Comparison of ENCODE assay signal across 31 cellular contexts in genomic region chr6:99780556-99780885, GRCh38.
"Had no signal": no experiment of that assay in that cellular context is flagged by ENCODE, and none has a peak within 500 bp of the region (broad histone marks: within the 10 kb centered on the region; RNA-seq: fewer than 3 reads in every experiment).

No MANE protein-coding gene starts in this region.

- H3K4me1 Mint-ChIP-seq: activated CD4-positive, alpha-beta memory T cell treated with anti-CD3 and anti-CD28 coated beads, Interleukin-2, amount 10 ng/mL, durations not matched to agents 7 days and 5 days; activated CD4-positive, alpha-beta T cell treated with anti-CD3 and anti-CD28 coated beads, Interleukin-2, amount 10 ng/mL, durations not matched to agents 7 days and 5 days; activated naive CD8-positive, alpha-beta T cell treated with anti-CD3 and anti-CD28 coated beads, Interleukin-2, amount 50 U/mL, for 24 hours; activated T-helper 17 cell treated with anti-CD3 and anti-CD28 coated beads, Interleukin-2, amount 50 U/mL, for 72 hours; WTC11 had no signal

- H3K27me3 ChIP-seq: body of pancreas, cardiac muscle cell, gastrocnemius medialis had no signal

- H3K4me3 ChIP-seq: adrenal gland, body of pancreas, cardiac muscle cell, esophagus muscularis mucosa, gastrocnemius medialis, heart right ventricle had no signal

- H3K4me1 ChIP-seq: adrenal gland, body of pancreas, esophagus muscularis mucosa, foreskin keratinocyte, gastrocnemius medialis, heart right ventricle had no signal

- ATAC-seq: activated naive CD8-positive, alpha-beta T cell treated with anti-CD3 and anti-CD28 coated beads, Interleukin-2, amount 50 U/mL, for 24 hours; activated T-cell treated with anti-CD3 and anti-CD28 coated beads, Interleukin-2, amount 50 U/mL, for 4 hours; activated T-helper 17 cell treated with anti-CD3 and anti-CD28 coated beads, Interleukin-2, amount 50 U/mL, for 72 hours; body of pancreas; effector memory CD8-positive, alpha-beta T cell; foreskin keratinocyte; gastrocnemius medialis; heart right ventricle; WTC11 had no signal

- H3K4me3 Mint-ChIP-seq: activated CD4-positive, alpha-beta memory T cell treated with anti-CD3 and anti-CD28 coated beads, Interleukin-2, amount 10 ng/mL, durations not matched to agents 7 days and 5 days; activated CD4-positive, alpha-beta T cell treated with anti-CD3 and anti-CD28 coated beads, Interleukin-2, amount 10 ng/mL, durations not matched to agents 7 days and 5 days; activated naive CD8-positive, alpha-beta T cell; activated naive CD8-positive, alpha-beta T cell treated with anti-CD3 and anti-CD28 coated beads, Interleukin-2, amount 50 U/mL, for 24 hours; activated T-cell treated with anti-CD3 and anti-CD28 coated beads, Interleukin-2, amount 50 U/mL, for 4 hours; activated T-helper 17 cell treated with anti-CD3 and anti-CD28 coated beads, Interleukin-2, amount 50 U/mL, for 72 hours; effector memory CD8-positive, alpha-beta T cell; WTC11 had no signal

- H3K36me3 Mint-ChIP-seq: activated naive CD8-positive, alpha-beta T cell; WTC11 had no signal

- DNase-seq: activated CD4-positive, alpha-beta memory T cell treated with anti-CD3 and anti-CD28 coated beads, Interleukin-2, amount 10 ng/mL, durations not matched to agents 7 days and 5 days; activated CD4-positive, alpha-beta T cell treated with anti-CD3 and anti-CD28 coated beads for 1 hour; activated CD4-positive, alpha-beta T cell treated with anti-CD3 and anti-CD28 coated beads for 4 hours; activated CD4-positive, alpha-beta T cell treated with anti-CD3 and anti-CD28 coated beads, Interleukin-2, amount 10 ng/mL, durations not matched to agents 7 days and 5 days; activated CD4-positive, alpha-beta T cell treated with anti-CD3 and anti-CD28 coated beads, Interleukin-2, amount 50 U/mL, for 4 hours; activated effector memory CD4-positive, alpha-beta T cell treated with Interleukin-2 at 50 U/mL for 16 hours; activated gamma-delta T cell treated with Interleukin-2 at 50 U/mL for 16 hours; activated naive CD4-positive, alpha-beta T cell treated with anti-CD3 and anti-CD28 coated beads, Interleukin-2, amount 50 U/mL, for 16 hours; activated naive CD4-positive, alpha-beta T cell treated with Interleukin-2 at 50 U/mL for 16 hours; activated naive CD8-positive, alpha-beta T cell treated with anti-CD3 and anti-CD28 coated beads, Interleukin-2, amount 50 U/mL, for 24 hours; activated T-cell treated with anti-CD3 and anti-CD28 coated beads, Interleukin-2, amount 50 U/mL, for 4 hours; adrenal gland; amygdala; aorta; body of pancreas; central memory CD4-positive, alpha-beta T cell; cortex of kidney; dermis blood vessel endothelial cell; effector CD4-positive, alpha-beta T cell; effector memory CD8-positive, alpha-beta T cell; erythroblast; foreskin keratinocyte; gastrocnemius medialis; heart right ventricle; T-helper 2 cell had no signal

- H3K9me3 Mint-ChIP-seq: activated CD4-positive, alpha-beta memory T cell treated with anti-CD3 and anti-CD28 coated beads, Interleukin-2, amount 10 ng/mL, durations not matched to agents 7 days and 5 days; activated CD4-positive, alpha-beta T cell treated with anti-CD3 and anti-CD28 coated beads, Interleukin-2, amount 10 ng/mL, durations not matched to agents 7 days and 5 days; activated naive CD8-positive, alpha-beta T cell treated with anti-CD3 and anti-CD28 coated beads, Interleukin-2, amount 50 U/mL, for 24 hours; activated T-cell treated with anti-CD3 and anti-CD28 coated beads, Interleukin-2, amount 50 U/mL, for 4 hours; activated T-helper 17 cell treated with anti-CD3 and anti-CD28 coated beads, Interleukin-2, amount 50 U/mL, for 72 hours; effector memory CD8-positive, alpha-beta T cell; WTC11 had no signal

- H3K36me3 ChIP-seq: adrenal gland, cardiac muscle cell, esophagus muscularis mucosa, gastrocnemius medialis, heart right ventricle had no signal

- H3K27ac ChIP-seq: adrenal gland, body of pancreas, cardiac muscle cell, esophagus muscularis mucosa, foreskin keratinocyte, gastrocnemius medialis, heart right ventricle, VCaP had no signal

- H3K9me3 ChIP-seq: adrenal gland, body of pancreas, esophagus muscularis mucosa, gastrocnemius medialis had no signal

- H3K27ac Mint-ChIP-seq: activated CD4-positive, alpha-beta memory T cell treated with anti-CD3 and anti-CD28 coated beads, Interleukin-2, amount 10 ng/mL, durations not matched to agents 7 days and 5 days; activated CD4-positive, alpha-beta T cell treated with anti-CD3 and anti-CD28 coated beads, Interleukin-2, amount 10 ng/mL, durations not matched to agents 7 days and 5 days; activated naive CD8-positive, alpha-beta T cell; activated naive CD8-positive, alpha-beta T cell treated with anti-CD3 and anti-CD28 coated beads, Interleukin-2, amount 50 U/mL, for 24 hours; activated T-helper 17 cell treated with anti-CD3 and anti-CD28 coated beads, Interleukin-2, amount 50 U/mL, for 72 hours; effector memory CD8-positive, alpha-beta T cell; WTC11 had no signal
